ENCODE assay signal across 1 cellular context in genomic region chr21:31713115-31713514, GRCh38.
TF ChIP-seq lines count a peak whose summit lies in the region.

No MANE protein-coding gene starts in this region.

TF ChIP-seq in K562, 482 proteins besides CTCF, POLR2A, EP300 and RAD21:
- TF ChIP-seq FOXM1 (IDR thresholded peaks at IDR 0.05; ENCODE audit: low read depth) = no peak
- TF ChIP-seq FOXM1 (CRISPR knock-in tag; IDR thresholded peaks at IDR 0.05; ENCODE audit: low read depth) = no peak
- TF ChIP-seq EWSR1 (IDR thresholded peaks at IDR 0.05; ENCODE audit: borderline replicate concordance, low read depth, partially characterized antibody) = no peak
- TF ChIP-seq RFX1 (IDR thresholded peaks at IDR 0.05) = 0 out of 2 replicates have a peak, but pooled peaks have one; percentile 7
- TF ChIP-seq RBM25 (IDR thresholded peaks at IDR 0.05; ENCODE audit: low read depth, low read length, severe bottlenecking) = peak; percentile 62
- TF ChIP-seq MXI1 (IDR thresholded peaks at IDR 0.05; ENCODE audit: low read depth, low read length) = no peak
- TF ChIP-seq SAP30 (IDR thresholded peaks at IDR 0.05; ENCODE audit: borderline replicate concordance, insufficient read depth, low read depth, low read length, poor library complexity, severe bottlenecking) = no peak
- no peak for TF ChIP-seq PTTG1 (tag; IDR thresholded peaks at IDR 0.05; ENCODE audit: low read depth)
TF ChIP-seq in K562: peak in this region for 2.
